In the genomic region with DNA sequence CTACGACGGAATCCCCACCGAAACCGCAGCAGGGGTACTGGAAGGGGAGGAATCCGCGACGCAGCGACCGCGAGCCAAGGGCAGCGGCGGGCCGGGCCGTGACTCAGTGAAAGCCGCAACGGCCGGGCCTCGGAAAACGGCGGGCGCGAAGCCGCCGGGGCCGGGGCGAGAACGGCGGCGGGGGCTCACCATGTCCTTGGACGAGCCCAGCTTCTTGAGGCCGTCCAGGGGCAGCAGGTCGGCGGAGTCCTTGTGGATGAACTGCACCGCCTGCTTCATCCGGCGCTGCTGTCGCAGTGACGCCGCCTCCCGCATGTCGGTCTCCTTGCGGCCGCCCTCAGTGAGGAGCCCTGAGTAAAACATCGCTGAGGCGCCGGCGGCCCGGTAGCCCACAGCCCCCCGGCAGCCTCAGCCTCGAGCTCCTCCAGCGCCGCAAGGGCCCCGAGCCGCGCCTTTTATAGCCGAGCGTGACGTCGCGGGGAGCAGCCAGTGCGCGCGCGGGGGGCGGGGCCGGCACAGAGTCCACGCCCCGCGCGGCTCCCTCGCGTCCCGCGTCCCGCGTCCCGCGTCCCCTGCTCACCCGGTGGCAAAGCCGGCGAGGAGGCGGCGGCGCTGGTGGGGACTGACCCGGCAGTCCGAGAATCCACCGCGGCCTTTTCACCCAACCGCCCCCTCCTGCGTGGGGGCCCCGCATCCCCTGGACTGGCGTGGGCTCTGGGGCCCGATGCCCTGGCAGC, we compare ENCODE assay signal across 7 cellular contexts. TPM values are rescaled to one million over a fixed set of nuclear protein-coding genes. Genes with fewer than 3 reads are reported as not detected.
DNase-seq lines count a peak whose midpoint lies in the region; ATAC-seq and TF ChIP-seq lines count a peak whose summit lies in the region.

A gene (minus strand): TSS at position 429 of the 737 bp plus-strand sequence. CDS start 66 bp downstream, at position 363.

- no peak for TF ChIP-seq POLR2A in GM18505 (IDR thresholded peaks at IDR 0.05; ENCODE audit: borderline replicate concordance, extremely low read depth, insufficient read depth, insufficient read length)
- TF ChIP-seq POLR2A in body of pancreas (IDR thresholded peaks at IDR 0.05): peak in 2 of 3 donors; percentile 17 to 25

- H3K9me3 ChIP-seq in MG63 (no peaks in the 10 kb centered on the region), body of pancreas (no peaks in the 10 kb centered on the region), iPS-15b (ENCODE audit: control insufficient read depth, insufficient read depth, low read length) (no peaks in the 10 kb centered on the region)

- H3K4me3 ChIP-seq in MG63 (peak within 1 kb of the TSS; percentile 51), body of pancreas (peak within 1 kb of the TSS in 1 of 2 donors; percentile 21), iPS-15b (ENCODE audit: low read depth, low read length) (peak within 1 kb of the TSS; percentile 58)

- WGBS in body of pancreas, 2 donors: 2 to 10% methylated on average over 7 to 56 of the region's 93 CpGs

- H3K36me3 ChIP-seq in MG63 (no peaks in the 10 kb centered on the region), body of pancreas (replicated peaks in 1 of 2; ENCODE audit: insufficient read depth in 1 of 2, low read depth in 2 of 2) (no peaks in the 10 kb centered on the region), iPS-15b (ENCODE audit: control insufficient read depth, insufficient read depth, low read length) (no peaks in the 10 kb centered on the region)

- H3K9ac ChIP-seq in iPS-15b (ENCODE audit: low read depth, low read length): no peak within 1 kb of the TSS

- DNase-seq in MG63: peak; percentile 70
- DNase-seq in UCSD-AML1 (lab: John Stamatoyannopoulos, UW; ENCODE audit: unreplicated experiment): peak; percentile 61
- peak; percentile 66 to 76 (median 68) for DNase-seq in body of pancreas
- DNase-seq in sciatic nerve (ENCODE audit: low spot score): peak; percentile 75
- no peak for DNase-seq in AML-193 (lab: John Stamatoyannopoulos, UW)

- peak; percentile 69 for ATAC-seq in GM18505 (IDR thresholded peaks at IDR 0.05; ENCODE audit: unreplicated experiment)
- peak; percentile 80 for ATAC-seq in body of pancreas
- ATAC-seq in sciatic nerve: peak; percentile 85

- H3K27ac ChIP-seq in body of pancreas: no peak within 1 kb of the TSS

- H3K27me3 ChIP-seq in MG63 (peaks cover 3% of the 10 kb centered on the region; the same call in 1 of the 2 replicates), body of pancreas (peaks cover 0 to 17% of the 10 kb centered on the region in 2 donors), iPS-15b (ENCODE audit: control insufficient read depth, insufficient read depth, low read length) (peaks cover 57% of the 10 kb centered on the region)

- TF ChIP-seq CTCF in body of pancreas (IDR thresholded peaks at IDR 0.05): no peak

- H3K4me1 ChIP-seq in body of pancreas: peaks cover 17% of the 10 kb centered on the region
- H3K4me1 ChIP-seq in iPS-15b (ENCODE audit: control insufficient read depth, insufficient read depth, low read length): peaks cover 2% of the 10 kb centered on the region

- intact Hi-C loops in body of pancreas (cut with DNase I) (no loop called here), sciatic nerve (cut with DNase I) (no loop called here)

RNA-seq across cellular contexts. Expression of the gene that starts here (rescaled TPM):
- total RNA-seq in MG63 (2014; rRNA removed; shearing (Covaris generic); ENCODE audit: low replicate concordance): 11.1 and 12.7 TPM in 2 replicates
- total RNA-seq in body of pancreas (1 to 10 TPM in 1 of 2 donors, not detected in 1; 2.1 TPM), sciatic nerve (0.62 TPM)

Comparison
In these comparisons a context has a peak if more than half of its experiments do, and no peak if none do; other contexts are left out.
1. Peak in DNase-seq and ATAC-seq in sciatic nerve; RNA of the gene not detected or under 1 TPM.
2. DNase-seq: peak in MG63 (single experiment), UCSD-AML1 (single experiment) and body of pancreas (4 of 4); none in AML-193 (0 of 2).
3. Peak in every context shown above with its lines, with median percentiles within 50 percentile points of each other: ATAC-seq.